17 cellular contexts compared by ENCODE assay signal in the genomic region with DNA sequence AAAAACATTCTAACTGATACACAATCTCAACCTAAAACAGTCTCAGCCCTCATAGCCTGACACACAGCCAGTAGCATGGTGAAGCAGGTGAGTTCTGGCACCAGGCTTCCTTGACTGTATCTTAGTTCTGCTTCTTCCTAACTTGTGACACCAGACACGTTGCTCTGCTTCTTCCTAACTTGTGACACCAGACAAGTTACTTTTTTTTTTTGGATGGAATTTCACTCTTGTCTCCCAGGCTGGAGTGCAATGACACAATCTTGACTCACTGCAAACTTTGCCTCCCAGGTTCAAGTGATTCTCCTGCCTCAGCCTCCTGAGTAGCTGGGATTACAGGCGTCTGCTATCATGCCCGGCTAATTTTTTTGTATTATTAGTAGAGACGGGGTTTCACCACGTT. TPM values are rescaled to one million over a fixed set of nuclear protein-coding genes. Genes with fewer than 3 reads are reported as not detected.
DNase-seq lines count a peak whose midpoint lies in the region; TF ChIP-seq lines count a peak whose summit lies in the region.
"Had no signal": no experiment of that assay in that cellular context is flagged by ENCODE, and none has a peak within 500 bp of the region (broad histone marks: within the 10 kb centered on the region; RNA-seq: fewer than 3 reads in every experiment).

No MANE protein-coding gene starts in this region.

- peak overlapping the region; percentile 81 for H3K27ac Mint-ChIP-seq in activated naive CD8-positive, alpha-beta T cell
- no peak overlapping the region for H3K27ac Mint-ChIP-seq in activated naive CD8-positive, alpha-beta T cell treated with anti-CD3 and anti-CD28 coated beads for 36 hours
- peak overlapping the region; percentile 78 for H3K27ac Mint-ChIP-seq in type B pancreatic cell
- H3K27ac Mint-ChIP-seq: activated CD4-positive, alpha-beta T cell treated with anti-CD3 and anti-CD28 coated beads, Interleukin-2, amount 10 ng/mL, durations not matched to agents 24 days and 14 days had no signal

- TF ChIP-seq CTCF in epithelial cell of esophagus (IDR thresholded peaks at IDR 0.05; ENCODE audit: insufficient read depth, low read depth, low read length, missing control alignments), result no peak
- no peak for TF ChIP-seq CTCF in type B pancreatic cell (conservative IDR thresholded peaks at IDR 0.05)

- DNase-seq in activated naive CD8-positive, alpha-beta T cell treated with anti-CD3 and anti-CD28 coated beads for 36 hours, result no peak
- DNase-seq in RPMI7951 (ENCODE audit: low read depth), result peak; percentile 69
- DNase-seq in epithelial cell of esophagus (ENCODE audit: low read depth), result peak; percentile 77
- no peak for DNase-seq in type B pancreatic cell (ENCODE audit: extremely low spot score, unreplicated experiment)
- DNase-seq in midbrain (lab: John Stamatoyannopoulos, UW), result no peak
- DNase-seq in stimulated activated CD4-positive, alpha-beta T cell treated with anti-CD3 and anti-CD28 coated beads, Interleukin-2, amount 100 ng/mL, for 24 hours, result no peak
- no peak for DNase-seq in NCI-H2171 (lab: John Stamatoyannopoulos, UW)
- DNase-seq: activated CD4-positive, alpha-beta T cell treated with anti-CD3 and anti-CD28 coated beads, Interleukin-2, amount 10 ng/mL, durations not matched to agents 24 days and 14 days; effector CD8-positive, alpha-beta T cell; GDM1; NCI-H187 treated with DMSO at 0.1 percent for 48 hours; NCI-H510A; posterior cingulate gyrus; SIG-M5; stimulated activated naive CD4-positive, alpha-beta T cell; T1000 had no signal

- H3K4me1 Mint-ChIP-seq in activated naive CD8-positive, alpha-beta T cell (ENCODE audit: low read depth), result peaks cover 69% of the 10 kb centered on the region
- H3K4me1 Mint-ChIP-seq in activated naive CD8-positive, alpha-beta T cell treated with anti-CD3 and anti-CD28 coated beads for 36 hours, result peaks cover 50% of the 10 kb centered on the region
- no peaks in the 10 kb centered on the region for H3K4me1 Mint-ChIP-seq in type B pancreatic cell (ENCODE audit: unreplicated experiment)

- no peaks in the 10 kb centered on the region for H3K27me3 Mint-ChIP-seq in activated naive CD8-positive, alpha-beta T cell
- H3K27me3 Mint-ChIP-seq in activated naive CD8-positive, alpha-beta T cell treated with anti-CD3 and anti-CD28 coated beads for 36 hours, result no peaks in the 10 kb centered on the region
- peaks cover 11% of the 10 kb centered on the region for H3K27me3 Mint-ChIP-seq in type B pancreatic cell
- H3K27me3 Mint-ChIP-seq: activated CD4-positive, alpha-beta T cell treated with anti-CD3 and anti-CD28 coated beads, Interleukin-2, amount 10 ng/mL, durations not matched to agents 24 days and 14 days had no signal

- no peak overlapping the region for H3K4me3 Mint-ChIP-seq in activated naive CD8-positive, alpha-beta T cell
- H3K4me3 Mint-ChIP-seq in activated naive CD8-positive, alpha-beta T cell treated with anti-CD3 and anti-CD28 coated beads for 36 hours, result no peak overlapping the region
- no peak overlapping the region for H3K4me3 Mint-ChIP-seq in type B pancreatic cell
- H3K4me3 Mint-ChIP-seq: activated CD4-positive, alpha-beta T cell treated with anti-CD3 and anti-CD28 coated beads, Interleukin-2, amount 10 ng/mL, durations not matched to agents 24 days and 14 days had no signal

- H3K4me3 ChIP-seq in epithelial cell of esophagus (ENCODE audit: low read length), result no peak overlapping the region

- H3K36me3 Mint-ChIP-seq in activated naive CD8-positive, alpha-beta T cell, result no peaks in the 10 kb centered on the region
- H3K36me3 Mint-ChIP-seq in activated naive CD8-positive, alpha-beta T cell treated with anti-CD3 and anti-CD28 coated beads for 36 hours, result no peaks in the 10 kb centered on the region
- no peaks in the 10 kb centered on the region for H3K36me3 Mint-ChIP-seq in type B pancreatic cell

- no peaks in the 10 kb centered on the region for H3K9me3 Mint-ChIP-seq in activated naive CD8-positive, alpha-beta T cell (ENCODE audit: low read depth)
- no peaks in the 10 kb centered on the region for H3K9me3 Mint-ChIP-seq in activated naive CD8-positive, alpha-beta T cell treated with anti-CD3 and anti-CD28 coated beads for 36 hours
- H3K9me3 Mint-ChIP-seq in type B pancreatic cell, result no peaks in the 10 kb centered on the region
- H3K9me3 Mint-ChIP-seq: activated CD4-positive, alpha-beta T cell treated with anti-CD3 and anti-CD28 coated beads, Interleukin-2, amount 10 ng/mL, durations not matched to agents 24 days and 14 days had no signal

RNA-seq across cellular contexts. Expression of a gene that starts 6.7 kb away (rescaled TPM):
- 10 to 100 TPM; 23.4 to 26.1 TPM for total RNA-seq in activated naive CD8-positive, alpha-beta T cell treated with anti-CD3 and anti-CD28 coated beads for 36 hours
- 51.3 and 60.2 TPM in 2 replicates for total RNA-seq in RPMI7951 (2014; rRNA removed; shearing (Covaris generic))
- 50.3 and 123 TPM in 2 replicates for total RNA-seq in type B pancreatic cell (ENCODE audit: low replicate concordance)

Comparison
In these comparisons a context has a peak if more than half of its experiments do, and no peak if none do; other contexts are left out.
1. DNase-seq: peak in RPMI7951 (single experiment) and epithelial cell of esophagus (single experiment); none in activated naive CD8-positive, alpha-beta T cell treated with anti-CD3 and anti-CD28 coated beads for 36 hours (single experiment), type B pancreatic cell (single experiment), midbrain (single experiment), stimulated activated CD4-positive, alpha-beta T cell treated with anti-CD3 and anti-CD28 coated beads, Interleukin-2, amount 100 ng/mL, for 24 hours (0 of 2) and NCI-H2171 (single experiment).